In the genomic region with DNA sequence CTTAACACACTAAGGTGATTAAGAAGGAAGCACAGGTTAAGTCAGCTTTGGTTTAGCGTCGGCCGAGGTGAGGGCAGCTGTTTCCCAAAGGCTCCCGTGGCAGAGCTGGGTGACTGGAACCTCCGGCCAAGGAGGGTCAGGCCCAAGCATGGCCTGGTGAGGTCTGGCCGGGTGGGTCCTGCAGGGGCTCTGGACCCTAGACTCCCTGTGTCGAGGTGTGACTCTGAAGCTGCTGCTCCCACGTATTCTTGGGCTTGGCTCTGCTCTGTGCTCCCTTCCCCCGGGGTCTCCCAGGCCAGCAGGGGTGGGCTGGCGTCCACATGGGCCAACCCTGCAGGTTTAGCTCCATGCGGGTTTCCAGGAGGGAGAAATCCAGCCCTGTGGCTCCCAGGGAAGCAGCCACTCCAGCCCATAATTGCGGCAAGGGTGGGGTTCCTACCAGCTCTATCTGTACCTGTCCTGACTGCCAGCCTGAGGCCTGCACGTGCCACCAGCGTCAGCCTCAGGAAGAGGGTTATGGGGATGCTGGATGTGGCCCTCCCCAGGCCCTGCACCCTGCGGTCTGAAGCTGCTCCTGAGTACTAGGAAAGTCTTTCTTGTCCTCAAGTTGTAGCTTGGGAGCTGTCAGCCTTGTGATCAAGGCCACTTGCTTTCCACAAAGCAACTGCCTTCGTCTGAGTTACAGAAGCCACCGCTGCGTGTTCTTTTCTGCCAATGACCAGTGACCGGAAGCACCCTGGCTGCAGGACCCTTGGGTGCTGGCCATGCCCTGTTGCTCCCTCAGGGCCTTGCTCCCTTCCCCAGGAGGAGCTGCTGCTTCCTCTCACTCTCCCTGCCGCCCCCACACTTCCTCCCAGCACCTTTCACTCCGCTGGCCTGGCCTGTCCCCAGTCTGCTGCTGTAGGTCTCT, we compare ENCODE assay signal across 1 cellular context.
TF ChIP-seq lines count a peak whose summit lies in the region.

No MANE protein-coding gene starts in this region.

TF ChIP-seq in GM12878, 131 proteins besides CTCF, POLR2A, EP300 and RAD21 (continued from another document and continues in another):
- TF ChIP-seq, protein P1, sequence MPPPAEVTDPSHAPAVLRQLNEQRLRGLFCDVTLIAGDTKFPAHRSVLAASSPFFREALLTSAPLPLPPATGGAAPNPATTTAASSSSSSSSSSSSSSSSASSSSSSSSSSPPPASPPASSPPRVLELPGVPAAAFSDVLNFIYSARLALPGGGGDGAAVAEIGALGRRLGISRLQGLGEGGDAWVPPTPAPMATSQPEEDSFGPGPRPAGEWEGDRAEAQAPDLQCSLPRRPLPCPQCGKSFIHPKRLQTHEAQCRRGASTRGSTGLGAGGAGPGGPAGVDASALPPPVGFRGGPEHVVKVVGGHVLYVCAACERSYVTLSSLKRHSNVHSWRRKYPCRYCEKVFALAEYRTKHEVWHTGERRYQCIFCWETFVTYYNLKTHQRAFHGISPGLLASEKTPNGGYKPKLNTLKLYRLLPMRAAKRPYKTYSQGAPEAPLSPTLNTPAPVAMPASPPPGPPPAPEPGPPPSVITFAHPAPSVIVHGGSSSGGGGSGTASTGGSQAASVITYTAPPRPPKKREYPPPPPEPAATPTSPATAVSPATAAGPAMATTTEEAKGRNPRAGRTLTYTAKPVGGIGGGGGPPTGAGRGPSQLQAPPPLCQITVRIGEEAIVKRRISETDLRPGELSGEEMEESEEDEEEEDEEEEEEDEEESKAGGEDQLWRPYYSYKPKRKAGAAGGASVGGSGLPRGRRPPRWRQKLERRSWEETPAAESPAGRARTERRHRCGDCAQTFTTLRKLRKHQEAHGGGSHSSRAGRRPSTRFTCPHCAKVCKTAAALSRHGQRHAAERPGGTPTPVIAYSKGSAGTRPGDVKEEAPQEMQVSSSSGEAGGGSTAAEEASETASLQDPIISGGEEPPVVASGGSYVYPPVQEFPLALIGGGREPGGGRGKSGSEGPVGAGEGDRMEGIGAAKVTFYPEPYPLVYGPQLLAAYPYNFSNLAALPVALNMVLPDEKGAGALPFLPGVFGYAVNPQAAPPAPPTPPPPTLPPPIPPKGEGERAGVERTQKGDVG (CRISPR knock-in tag; IDR thresholded peaks at IDR 0.05): no peak
- TF ChIP-seq SPI1 (IDR thresholded peaks at IDR 0.05; ENCODE audit: borderline replicate concordance, insufficient read depth, low read depth, low read length) (peak; percentile 55; the same call in 1 of the 2 replicates), CHD1 (IDR thresholded peaks at IDR 0.05; ENCODE audit: low read depth, low read length) (0 out of 2 replicates have a peak, but pooled peaks have one; percentile 38), RUNX3 (IDR thresholded peaks at IDR 0.05; ENCODE audit: low read length) (0 out of 2 replicates have a peak, but pooled peaks have one; percentile 16), NR2C2 (IDR thresholded peaks at IDR 0.05; ENCODE audit: borderline replicate concordance, control insufficient read depth, insufficient read length, low read depth) (no peak), SUZ12 (IDR thresholded peaks at IDR 0.05; ENCODE audit: unreplicated experiment) (no peak), NR2C1 (IDR thresholded peaks at IDR 0.05) (no peak), SREBF2 (IDR thresholded peaks at IDR 0.05; ENCODE audit: low read length) (no peak), GATAD2B (conservative IDR thresholded peaks at IDR 0.05; ENCODE audit: low read depth) (peak; percentile 86), BACH1 (IDR thresholded peaks at IDR 0.05; ENCODE audit: borderline replicate concordance) (no peak), PAX5 (IDR thresholded peaks at IDR 0.05; ENCODE audit: borderline replicate concordance, low read depth, low read length) (peak; percentile 77; the same call in 1 of the 2 replicates), RFX5 (IDR thresholded peaks at IDR 0.05; ENCODE audit: low read depth, low read length) (no peak), RAD51 (IDR thresholded peaks at IDR 0.05) (no peak), ZZZ3 (IDR thresholded peaks at IDR 0.05; ENCODE audit: control insufficient read depth, insufficient read length, low read depth) (no peak), JUNB (IDR thresholded peaks at IDR 0.05) (no peak), TARDBP (IDR thresholded peaks at IDR 0.05; ENCODE audit: borderline replicate concordance) (no peak), SREBF1 (IDR thresholded peaks at IDR 0.05; ENCODE audit: low read length) (no peak), ZNF274 (IDR thresholded peaks at IDR 0.05; ENCODE audit: insufficient read depth, insufficient read length) (no peak), NR2F1 (conservative IDR thresholded peaks at IDR 0.05) (peak; percentile 55; the same call in 1 of the 2 replicates), GABPA (IDR thresholded peaks at IDR 0.05; ENCODE audit: low read depth) (no peak), IKZF2 (IDR thresholded peaks at IDR 0.05) (peak; percentile 86 to 90), KLF5 (IDR thresholded peaks at IDR 0.05; ENCODE audit: partially characterized antibody) (no peak), HDAC6 (IDR thresholded peaks at IDR 0.05; ENCODE audit: unreplicated experiment) (no peak), TCF12 (IDR thresholded peaks at IDR 0.05; ENCODE audit: low read depth, low read length) (peak; percentile 36; the same call in 1 of the 2 replicates), LARP7 (IDR thresholded peaks at IDR 0.05) (0 out of 2 replicates have a peak, but pooled peaks have one; percentile 18), ZNF622 (IDR thresholded peaks at IDR 0.05) (no peak), SMAD5 (IDR thresholded peaks at IDR 0.05; ENCODE audit: low read depth) (no peak), EGR1 (IDR thresholded peaks at IDR 0.05; ENCODE audit: borderline replicate concordance in 1 of 2, low read depth in 2 of 2, low read length in 2 of 2) (peak in 1 of 2 experiments; percentile 97; a peak in 2 of 3 replicates), ZNF207 (IDR thresholded peaks at IDR 0.05; ENCODE audit: borderline replicate concordance) (0 out of 2 replicates have a peak, but pooled peaks have one; percentile 19), MTA2 (IDR thresholded peaks at IDR 0.05; ENCODE audit: low read depth) (peak; percentile 15; the same call in 1 of the 2 replicates), ZNF217 (IDR thresholded peaks at IDR 0.05) (no peak), ETV6 (conservative IDR thresholded peaks at IDR 0.05 in 1 of 2, IDR thresholded peaks at IDR 0.05 in 1 of 2; ENCODE audit: borderline replicate concordance in 1 of 2, low read depth in 1 of 2) (peak in 1 of 2 experiments; percentile 79; a peak in 2 of 4 replicates), RELA (IDR thresholded peaks at IDR 0.05; ENCODE audit: borderline replicate concordance, partially characterized antibody) (no peak), SIN3A (IDR thresholded peaks at IDR 0.05; ENCODE audit: low read depth, low read length) (no peak)
- TF ChIP-seq, protein P2, sequence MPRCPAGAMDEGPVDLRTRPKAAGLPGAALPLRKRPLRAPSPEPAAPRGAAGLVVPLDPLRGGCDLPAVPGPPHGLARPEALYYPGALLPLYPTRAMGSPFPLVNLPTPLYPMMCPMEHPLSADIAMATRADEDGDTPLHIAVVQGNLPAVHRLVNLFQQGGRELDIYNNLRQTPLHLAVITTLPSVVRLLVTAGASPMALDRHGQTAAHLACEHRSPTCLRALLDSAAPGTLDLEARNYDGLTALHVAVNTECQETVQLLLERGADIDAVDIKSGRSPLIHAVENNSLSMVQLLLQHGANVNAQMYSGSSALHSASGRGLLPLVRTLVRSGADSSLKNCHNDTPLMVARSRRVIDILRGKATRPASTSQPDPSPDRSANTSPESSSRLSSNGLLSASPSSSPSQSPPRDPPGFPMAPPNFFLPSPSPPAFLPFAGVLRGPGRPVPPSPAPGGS (IDR thresholded peaks at IDR 0.05; ENCODE audit: borderline replicate concordance, insufficient read depth, low read depth, low read length, poor library complexity, severe bottlenecking): peak; percentile 14
- TF ChIP-seq, protein P3, sequence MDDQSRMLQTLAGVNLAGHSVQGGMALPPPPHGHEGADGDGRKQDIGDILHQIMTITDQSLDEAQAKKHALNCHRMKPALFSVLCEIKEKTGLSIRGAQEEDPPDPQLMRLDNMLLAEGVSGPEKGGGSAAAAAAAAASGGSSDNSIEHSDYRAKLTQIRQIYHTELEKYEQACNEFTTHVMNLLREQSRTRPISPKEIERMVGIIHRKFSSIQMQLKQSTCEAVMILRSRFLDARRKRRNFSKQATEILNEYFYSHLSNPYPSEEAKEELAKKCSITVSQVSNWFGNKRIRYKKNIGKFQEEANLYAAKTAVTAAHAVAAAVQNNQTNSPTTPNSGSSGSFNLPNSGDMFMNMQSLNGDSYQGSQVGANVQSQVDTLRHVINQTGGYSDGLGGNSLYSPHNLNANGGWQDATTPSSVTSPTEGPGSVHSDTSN (IDR thresholded peaks at IDR 0.05; ENCODE audit: insufficient replicate concordance, low read depth, low read length): no peak
- TF ChIP-seq, protein P4, sequence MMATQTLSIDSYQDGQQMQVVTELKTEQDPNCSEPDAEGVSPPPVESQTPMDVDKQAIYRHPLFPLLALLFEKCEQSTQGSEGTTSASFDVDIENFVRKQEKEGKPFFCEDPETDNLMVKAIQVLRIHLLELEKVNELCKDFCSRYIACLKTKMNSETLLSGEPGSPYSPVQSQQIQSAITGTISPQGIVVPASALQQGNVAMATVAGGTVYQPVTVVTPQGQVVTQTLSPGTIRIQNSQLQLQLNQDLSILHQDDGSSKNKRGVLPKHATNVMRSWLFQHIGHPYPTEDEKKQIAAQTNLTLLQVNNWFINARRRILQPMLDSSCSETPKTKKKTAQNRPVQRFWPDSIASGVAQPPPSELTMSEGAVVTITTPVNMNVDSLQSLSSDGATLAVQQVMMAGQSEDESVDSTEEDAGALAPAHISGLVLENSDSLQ (IDR thresholded peaks at IDR 0.05): no peak
- TF ChIP-seq, protein P5, sequence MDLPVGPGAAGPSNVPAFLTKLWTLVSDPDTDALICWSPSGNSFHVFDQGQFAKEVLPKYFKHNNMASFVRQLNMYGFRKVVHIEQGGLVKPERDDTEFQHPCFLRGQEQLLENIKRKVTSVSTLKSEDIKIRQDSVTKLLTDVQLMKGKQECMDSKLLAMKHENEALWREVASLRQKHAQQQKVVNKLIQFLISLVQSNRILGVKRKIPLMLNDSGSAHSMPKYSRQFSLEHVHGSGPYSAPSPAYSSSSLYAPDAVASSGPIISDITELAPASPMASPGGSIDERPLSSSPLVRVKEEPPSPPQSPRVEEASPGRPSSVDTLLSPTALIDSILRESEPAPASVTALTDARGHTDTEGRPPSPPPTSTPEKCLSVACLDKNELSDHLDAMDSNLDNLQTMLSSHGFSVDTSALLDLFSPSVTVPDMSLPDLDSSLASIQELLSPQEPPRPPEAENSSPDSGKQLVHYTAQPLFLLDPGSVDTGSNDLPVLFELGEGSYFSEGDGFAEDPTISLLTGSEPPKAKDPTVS (IDR thresholded peaks at IDR 0.05; ENCODE audit: low read depth, low read length): no peak
- TF ChIP-seq, protein P6, sequence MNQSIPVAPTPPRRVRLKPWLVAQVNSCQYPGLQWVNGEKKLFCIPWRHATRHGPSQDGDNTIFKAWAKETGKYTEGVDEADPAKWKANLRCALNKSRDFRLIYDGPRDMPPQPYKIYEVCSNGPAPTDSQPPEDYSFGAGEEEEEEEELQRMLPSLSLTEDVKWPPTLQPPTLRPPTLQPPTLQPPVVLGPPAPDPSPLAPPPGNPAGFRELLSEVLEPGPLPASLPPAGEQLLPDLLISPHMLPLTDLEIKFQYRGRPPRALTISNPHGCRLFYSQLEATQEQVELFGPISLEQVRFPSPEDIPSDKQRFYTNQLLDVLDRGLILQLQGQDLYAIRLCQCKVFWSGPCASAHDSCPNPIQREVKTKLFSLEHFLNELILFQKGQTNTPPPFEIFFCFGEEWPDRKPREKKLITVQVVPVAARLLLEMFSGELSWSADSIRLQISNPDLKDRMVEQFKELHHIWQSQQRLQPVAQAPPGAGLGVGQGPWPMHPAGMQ (IDR thresholded peaks at IDR 0.05; ENCODE audit: borderline replicate concordance): no peak
- TF ChIP-seq, protein P7, sequence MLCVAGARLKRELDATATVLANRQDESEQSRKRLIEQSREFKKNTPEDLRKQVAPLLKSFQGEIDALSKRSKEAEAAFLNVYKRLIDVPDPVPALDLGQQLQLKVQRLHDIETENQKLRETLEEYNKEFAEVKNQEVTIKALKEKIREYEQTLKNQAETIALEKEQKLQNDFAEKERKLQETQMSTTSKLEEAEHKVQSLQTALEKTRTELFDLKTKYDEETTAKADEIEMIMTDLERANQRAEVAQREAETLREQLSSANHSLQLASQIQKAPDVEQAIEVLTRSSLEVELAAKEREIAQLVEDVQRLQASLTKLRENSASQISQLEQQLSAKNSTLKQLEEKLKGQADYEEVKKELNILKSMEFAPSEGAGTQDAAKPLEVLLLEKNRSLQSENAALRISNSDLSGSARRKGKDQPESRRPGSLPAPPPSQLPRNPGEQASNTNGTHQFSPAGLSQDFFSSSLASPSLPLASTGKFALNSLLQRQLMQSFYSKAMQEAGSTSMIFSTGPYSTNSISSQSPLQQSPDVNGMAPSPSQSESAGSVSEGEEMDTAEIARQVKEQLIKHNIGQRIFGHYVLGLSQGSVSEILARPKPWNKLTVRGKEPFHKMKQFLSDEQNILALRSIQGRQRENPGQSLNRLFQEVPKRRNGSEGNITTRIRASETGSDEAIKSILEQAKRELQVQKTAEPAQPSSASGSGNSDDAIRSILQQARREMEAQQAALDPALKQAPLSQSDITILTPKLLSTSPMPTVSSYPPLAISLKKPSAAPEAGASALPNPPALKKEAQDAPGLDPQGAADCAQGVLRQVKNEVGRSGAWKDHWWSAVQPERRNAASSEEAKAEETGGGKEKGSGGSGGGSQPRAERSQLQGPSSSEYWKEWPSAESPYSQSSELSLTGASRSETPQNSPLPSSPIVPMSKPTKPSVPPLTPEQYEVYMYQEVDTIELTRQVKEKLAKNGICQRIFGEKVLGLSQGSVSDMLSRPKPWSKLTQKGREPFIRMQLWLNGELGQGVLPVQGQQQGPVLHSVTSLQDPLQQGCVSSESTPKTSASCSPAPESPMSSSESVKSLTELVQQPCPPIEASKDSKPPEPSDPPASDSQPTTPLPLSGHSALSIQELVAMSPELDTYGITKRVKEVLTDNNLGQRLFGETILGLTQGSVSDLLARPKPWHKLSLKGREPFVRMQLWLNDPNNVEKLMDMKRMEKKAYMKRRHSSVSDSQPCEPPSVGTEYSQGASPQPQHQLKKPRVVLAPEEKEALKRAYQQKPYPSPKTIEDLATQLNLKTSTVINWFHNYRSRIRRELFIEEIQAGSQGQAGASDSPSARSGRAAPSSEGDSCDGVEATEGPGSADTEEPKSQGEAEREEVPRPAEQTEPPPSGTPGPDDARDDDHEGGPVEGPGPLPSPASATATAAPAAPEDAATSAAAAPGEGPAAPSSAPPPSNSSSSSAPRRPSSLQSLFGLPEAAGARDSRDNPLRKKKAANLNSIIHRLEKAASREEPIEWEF (IDR thresholded peaks at IDR 0.05; ENCODE audit: insufficient replicate concordance, low read depth, low read length): no peak
